ENCODE assay signal across 1 cellular context in the genomic region with DNA sequence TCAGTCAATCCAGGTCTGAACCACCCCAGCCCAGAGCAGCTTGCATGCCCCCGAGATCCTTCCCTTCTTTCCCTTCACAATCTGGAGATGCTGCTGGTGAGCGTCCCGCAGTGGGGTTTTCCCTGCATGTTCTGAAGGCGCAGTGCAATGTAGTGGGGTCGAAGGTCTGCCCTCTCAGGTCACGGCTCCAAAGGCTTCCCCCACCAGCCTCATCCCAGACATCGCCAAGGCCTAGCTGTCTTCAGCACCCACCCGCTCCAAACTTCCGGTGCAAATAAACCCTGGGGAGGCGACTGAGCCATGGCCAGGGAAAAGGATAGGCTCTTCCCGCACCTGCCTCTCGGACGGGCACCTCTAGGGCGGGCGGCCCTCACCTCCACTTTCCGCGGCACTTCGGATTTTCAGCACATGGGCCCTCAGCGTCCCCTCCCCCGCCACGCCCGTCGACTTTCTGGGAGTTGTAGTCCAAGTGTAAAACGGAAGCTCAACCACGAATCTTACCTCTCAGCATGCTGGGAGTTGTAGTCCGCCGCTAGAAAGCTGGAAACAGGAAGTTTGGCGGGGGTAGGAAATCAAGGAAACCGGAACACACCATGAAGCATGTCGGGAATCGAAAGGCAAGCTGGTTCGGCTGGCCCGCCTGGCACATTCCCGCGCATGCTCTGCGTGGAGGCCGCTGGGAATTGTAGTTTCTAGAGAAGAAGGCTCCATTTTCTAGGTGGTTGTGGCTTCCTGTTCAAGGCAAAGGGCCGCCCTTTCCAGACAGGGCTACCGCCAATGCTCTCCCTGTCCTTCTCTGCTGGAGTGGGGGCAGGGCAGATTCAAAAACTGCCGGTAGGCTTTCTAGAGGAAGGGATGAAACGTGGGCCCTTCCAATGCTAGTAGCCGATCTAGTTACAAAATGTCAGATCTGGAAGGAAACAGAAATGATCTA.
TF ChIP-seq lines count a peak whose summit lies in the region.

A gene (minus strand): TSS at position 410 of the 934 bp plus-strand sequence. CDS start 2,384 bp downstream, outside the sequence.

TF ChIP-seq in HepG2, 621 proteins besides CTCF, POLR2A, EP300 and RAD21 (continued from another document and continues in another):
- TF ChIP-seq, protein P1, sequence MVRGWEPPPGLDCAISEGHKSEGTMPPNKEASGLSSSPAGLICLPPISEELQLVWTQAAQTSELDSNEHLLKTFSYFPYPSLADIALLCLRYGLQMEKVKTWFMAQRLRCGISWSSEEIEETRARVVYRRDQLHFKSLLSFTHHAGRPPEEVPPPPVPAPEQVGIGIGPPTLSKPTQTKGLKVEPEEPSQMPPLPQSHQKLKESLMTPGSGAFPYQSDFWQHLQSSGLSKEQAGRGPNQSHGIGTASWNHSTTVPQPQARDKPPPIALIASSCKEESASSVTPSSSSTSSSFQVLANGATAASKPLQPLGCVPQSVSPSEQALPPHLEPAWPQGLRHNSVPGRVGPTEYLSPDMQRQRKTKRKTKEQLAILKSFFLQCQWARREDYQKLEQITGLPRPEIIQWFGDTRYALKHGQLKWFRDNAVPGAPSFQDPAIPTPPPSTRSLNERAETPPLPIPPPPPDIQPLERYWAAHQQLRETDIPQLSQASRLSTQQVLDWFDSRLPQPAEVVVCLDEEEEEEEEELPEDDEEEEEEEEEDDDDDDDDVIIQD (CRISPR knock-in tag; IDR thresholded peaks at IDR 0.05; ENCODE audit: low read depth), result no peak
- TF ChIP-seq ZNF556 (CRISPR knock-in tag; IDR thresholded peaks at IDR 0.05; ENCODE audit: borderline replicate concordance), result peak; percentile 77
- TF ChIP-seq, protein P2, sequence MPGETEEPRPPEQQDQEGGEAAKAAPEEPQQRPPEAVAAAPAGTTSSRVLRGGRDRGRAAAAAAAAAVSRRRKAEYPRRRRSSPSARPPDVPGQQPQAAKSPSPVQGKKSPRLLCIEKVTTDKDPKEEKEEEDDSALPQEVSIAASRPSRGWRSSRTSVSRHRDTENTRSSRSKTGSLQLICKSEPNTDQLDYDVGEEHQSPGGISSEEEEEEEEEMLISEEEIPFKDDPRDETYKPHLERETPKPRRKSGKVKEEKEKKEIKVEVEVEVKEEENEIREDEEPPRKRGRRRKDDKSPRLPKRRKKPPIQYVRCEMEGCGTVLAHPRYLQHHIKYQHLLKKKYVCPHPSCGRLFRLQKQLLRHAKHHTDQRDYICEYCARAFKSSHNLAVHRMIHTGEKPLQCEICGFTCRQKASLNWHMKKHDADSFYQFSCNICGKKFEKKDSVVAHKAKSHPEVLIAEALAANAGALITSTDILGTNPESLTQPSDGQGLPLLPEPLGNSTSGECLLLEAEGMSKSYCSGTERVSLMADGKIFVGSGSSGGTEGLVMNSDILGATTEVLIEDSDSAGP (CRISPR knock-in tag; IDR thresholded peaks at IDR 0.05; ENCODE audit: borderline replicate concordance), result peak; percentile 99
- TF ChIP-seq, protein P3, sequence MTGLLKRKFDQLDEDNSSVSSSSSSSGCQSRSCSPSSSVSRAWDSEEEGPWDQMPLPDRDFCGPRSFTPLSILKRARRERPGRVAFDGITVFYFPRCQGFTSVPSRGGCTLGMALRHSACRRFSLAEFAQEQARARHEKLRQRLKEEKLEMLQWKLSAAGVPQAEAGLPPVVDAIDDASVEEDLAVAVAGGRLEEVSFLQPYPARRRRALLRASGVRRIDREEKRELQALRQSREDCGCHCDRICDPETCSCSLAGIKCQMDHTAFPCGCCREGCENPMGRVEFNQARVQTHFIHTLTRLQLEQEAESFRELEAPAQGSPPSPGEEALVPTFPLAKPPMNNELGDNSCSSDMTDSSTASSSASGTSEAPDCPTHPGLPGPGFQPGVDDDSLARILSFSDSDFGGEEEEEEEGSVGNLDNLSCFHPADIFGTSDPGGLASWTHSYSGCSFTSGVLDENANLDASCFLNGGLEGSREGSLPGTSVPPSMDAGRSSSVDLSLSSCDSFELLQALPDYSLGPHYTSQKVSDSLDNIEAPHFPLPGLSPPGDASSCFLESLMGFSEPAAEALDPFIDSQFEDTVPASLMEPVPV (CRISPR knock-in tag; IDR thresholded peaks at IDR 0.05), result peak; percentile 88
- TF ChIP-seq POLR2AphosphoS2 (IDR thresholded peaks at IDR 0.05; ENCODE audit: low read depth, low read length), result no peak
- TF ChIP-seq, protein P4, sequence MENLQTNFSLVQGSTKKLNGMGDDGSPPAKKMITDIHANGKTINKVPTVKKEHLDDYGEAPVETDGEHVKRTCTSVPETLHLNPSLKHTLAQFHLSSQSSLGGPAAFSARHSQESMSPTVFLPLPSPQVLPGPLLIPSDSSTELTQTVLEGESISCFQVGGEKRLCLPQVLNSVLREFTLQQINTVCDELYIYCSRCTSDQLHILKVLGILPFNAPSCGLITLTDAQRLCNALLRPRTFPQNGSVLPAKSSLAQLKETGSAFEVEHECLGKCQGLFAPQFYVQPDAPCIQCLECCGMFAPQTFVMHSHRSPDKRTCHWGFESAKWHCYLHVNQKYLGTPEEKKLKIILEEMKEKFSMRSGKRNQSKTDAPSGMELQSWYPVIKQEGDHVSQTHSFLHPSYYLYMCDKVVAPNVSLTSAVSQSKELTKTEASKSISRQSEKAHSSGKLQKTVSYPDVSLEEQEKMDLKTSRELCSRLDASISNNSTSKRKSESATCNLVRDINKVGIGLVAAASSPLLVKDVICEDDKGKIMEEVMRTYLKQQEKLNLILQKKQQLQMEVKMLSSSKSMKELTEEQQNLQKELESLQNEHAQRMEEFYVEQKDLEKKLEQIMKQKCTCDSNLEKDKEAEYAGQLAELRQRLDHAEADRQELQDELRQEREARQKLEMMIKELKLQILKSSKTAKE (CRISPR knock-in tag; IDR thresholded peaks at IDR 0.05; ENCODE audit: borderline replicate concordance), result no peak
- TF ChIP-seq, protein P5, sequence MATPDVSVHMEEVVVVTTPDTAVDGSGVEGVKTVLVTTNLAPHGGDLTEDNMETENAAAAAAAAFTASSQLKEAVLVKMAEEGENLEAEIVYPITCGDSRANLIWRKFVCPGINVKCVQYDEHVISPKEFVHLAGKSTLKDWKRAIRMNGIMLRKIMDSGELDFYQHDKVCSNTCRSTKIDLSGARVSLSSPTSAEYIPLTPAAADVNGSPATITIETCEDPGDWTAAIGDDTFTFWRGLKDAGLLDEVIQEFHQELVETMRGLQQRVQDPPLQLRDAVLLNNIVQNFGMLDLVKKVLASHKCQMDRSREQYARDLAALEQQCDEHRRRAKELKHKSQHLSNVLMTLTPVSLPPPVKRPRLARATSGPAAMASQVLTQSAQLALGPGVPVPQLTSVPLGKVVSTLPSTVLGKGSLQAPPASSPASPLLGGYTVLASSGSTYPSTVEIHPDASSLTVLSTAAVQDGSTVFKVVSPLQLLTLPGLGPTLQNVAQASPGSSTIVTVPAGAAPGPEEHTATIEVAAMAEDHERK (CRISPR knock-in tag; IDR thresholded peaks at IDR 0.05; ENCODE audit: low read depth), result peak; percentile 72
- peak; percentile 77; the same call in 1 of the 2 replicates for TF ChIP-seq ZBTB3 (CRISPR knock-in tag; IDR thresholded peaks at IDR 0.05; ENCODE audit: borderline replicate concordance, low read depth)
- TF ChIP-seq CCAR2 (optimal IDR thresholded peaks at IDR 0.05; ENCODE audit: low read depth, low read length), result no peak
- TF ChIP-seq ZNF883 (CRISPR knock-in tag; IDR thresholded peaks at IDR 0.05; ENCODE audit: not compliant biosample characterization), result peak; percentile 92
- TF ChIP-seq ZNF772 (CRISPR knock-in tag; IDR thresholded peaks at IDR 0.05), result no peak; the same call in 1 of the 2 replicates
- TF ChIP-seq KLF12 (CRISPR knock-in tag; IDR thresholded peaks at IDR 0.05; ENCODE audit: borderline replicate concordance), result peak; percentile 65; the same call in 1 of the 2 replicates
- TF ChIP-seq, protein P6, sequence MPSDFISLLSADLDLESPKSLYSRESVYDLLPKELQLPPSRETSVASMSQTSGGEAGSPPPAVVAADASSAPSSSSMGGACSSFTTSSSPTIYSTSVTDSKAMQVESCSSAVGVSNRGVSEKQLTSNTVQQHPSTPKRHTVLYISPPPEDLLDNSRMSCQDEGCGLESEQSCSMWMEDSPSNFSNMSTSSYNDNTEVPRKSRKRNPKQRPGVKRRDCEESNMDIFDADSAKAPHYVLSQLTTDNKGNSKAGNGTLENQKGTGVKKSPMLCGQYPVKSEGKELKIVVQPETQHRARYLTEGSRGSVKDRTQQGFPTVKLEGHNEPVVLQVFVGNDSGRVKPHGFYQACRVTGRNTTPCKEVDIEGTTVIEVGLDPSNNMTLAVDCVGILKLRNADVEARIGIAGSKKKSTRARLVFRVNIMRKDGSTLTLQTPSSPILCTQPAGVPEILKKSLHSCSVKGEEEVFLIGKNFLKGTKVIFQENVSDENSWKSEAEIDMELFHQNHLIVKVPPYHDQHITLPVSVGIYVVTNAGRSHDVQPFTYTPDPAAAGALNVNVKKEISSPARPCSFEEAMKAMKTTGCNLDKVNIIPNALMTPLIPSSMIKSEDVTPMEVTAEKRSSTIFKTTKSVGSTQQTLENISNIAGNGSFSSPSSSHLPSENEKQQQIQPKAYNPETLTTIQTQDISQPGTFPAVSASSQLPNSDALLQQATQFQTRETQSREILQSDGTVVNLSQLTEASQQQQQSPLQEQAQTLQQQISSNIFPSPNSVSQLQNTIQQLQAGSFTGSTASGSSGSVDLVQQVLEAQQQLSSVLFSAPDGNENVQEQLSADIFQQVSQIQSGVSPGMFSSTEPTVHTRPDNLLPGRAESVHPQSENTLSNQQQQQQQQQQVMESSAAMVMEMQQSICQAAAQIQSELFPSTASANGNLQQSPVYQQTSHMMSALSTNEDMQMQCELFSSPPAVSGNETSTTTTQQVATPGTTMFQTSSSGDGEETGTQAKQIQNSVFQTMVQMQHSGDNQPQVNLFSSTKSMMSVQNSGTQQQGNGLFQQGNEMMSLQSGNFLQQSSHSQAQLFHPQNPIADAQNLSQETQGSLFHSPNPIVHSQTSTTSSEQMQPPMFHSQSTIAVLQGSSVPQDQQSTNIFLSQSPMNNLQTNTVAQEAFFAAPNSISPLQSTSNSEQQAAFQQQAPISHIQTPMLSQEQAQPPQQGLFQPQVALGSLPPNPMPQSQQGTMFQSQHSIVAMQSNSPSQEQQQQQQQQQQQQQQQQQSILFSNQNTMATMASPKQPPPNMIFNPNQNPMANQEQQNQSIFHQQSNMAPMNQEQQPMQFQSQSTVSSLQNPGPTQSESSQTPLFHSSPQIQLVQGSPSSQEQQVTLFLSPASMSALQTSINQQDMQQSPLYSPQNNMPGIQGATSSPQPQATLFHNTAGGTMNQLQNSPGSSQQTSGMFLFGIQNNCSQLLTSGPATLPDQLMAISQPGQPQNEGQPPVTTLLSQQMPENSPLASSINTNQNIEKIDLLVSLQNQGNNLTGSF (CRISPR knock-in tag; IDR thresholded peaks at IDR 0.05), result 0 out of 2 replicates have a peak, but pooled peaks have one; percentile 14
- TF ChIP-seq PITX1 (CRISPR knock-in tag; IDR thresholded peaks at IDR 0.05), result peak; percentile 79
- TF ChIP-seq, protein P7, sequence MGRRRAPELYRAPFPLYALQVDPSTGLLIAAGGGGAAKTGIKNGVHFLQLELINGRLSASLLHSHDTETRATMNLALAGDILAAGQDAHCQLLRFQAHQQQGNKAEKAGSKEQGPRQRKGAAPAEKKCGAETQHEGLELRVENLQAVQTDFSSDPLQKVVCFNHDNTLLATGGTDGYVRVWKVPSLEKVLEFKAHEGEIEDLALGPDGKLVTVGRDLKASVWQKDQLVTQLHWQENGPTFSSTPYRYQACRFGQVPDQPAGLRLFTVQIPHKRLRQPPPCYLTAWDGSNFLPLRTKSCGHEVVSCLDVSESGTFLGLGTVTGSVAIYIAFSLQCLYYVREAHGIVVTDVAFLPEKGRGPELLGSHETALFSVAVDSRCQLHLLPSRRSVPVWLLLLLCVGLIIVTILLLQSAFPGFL (CRISPR knock-in tag; IDR thresholded peaks at IDR 0.05), result no peak
- no peak for TF ChIP-seq ZNF207 (IDR thresholded peaks at IDR 0.05; ENCODE audit: borderline replicate concordance)
- TF ChIP-seq, protein P8, sequence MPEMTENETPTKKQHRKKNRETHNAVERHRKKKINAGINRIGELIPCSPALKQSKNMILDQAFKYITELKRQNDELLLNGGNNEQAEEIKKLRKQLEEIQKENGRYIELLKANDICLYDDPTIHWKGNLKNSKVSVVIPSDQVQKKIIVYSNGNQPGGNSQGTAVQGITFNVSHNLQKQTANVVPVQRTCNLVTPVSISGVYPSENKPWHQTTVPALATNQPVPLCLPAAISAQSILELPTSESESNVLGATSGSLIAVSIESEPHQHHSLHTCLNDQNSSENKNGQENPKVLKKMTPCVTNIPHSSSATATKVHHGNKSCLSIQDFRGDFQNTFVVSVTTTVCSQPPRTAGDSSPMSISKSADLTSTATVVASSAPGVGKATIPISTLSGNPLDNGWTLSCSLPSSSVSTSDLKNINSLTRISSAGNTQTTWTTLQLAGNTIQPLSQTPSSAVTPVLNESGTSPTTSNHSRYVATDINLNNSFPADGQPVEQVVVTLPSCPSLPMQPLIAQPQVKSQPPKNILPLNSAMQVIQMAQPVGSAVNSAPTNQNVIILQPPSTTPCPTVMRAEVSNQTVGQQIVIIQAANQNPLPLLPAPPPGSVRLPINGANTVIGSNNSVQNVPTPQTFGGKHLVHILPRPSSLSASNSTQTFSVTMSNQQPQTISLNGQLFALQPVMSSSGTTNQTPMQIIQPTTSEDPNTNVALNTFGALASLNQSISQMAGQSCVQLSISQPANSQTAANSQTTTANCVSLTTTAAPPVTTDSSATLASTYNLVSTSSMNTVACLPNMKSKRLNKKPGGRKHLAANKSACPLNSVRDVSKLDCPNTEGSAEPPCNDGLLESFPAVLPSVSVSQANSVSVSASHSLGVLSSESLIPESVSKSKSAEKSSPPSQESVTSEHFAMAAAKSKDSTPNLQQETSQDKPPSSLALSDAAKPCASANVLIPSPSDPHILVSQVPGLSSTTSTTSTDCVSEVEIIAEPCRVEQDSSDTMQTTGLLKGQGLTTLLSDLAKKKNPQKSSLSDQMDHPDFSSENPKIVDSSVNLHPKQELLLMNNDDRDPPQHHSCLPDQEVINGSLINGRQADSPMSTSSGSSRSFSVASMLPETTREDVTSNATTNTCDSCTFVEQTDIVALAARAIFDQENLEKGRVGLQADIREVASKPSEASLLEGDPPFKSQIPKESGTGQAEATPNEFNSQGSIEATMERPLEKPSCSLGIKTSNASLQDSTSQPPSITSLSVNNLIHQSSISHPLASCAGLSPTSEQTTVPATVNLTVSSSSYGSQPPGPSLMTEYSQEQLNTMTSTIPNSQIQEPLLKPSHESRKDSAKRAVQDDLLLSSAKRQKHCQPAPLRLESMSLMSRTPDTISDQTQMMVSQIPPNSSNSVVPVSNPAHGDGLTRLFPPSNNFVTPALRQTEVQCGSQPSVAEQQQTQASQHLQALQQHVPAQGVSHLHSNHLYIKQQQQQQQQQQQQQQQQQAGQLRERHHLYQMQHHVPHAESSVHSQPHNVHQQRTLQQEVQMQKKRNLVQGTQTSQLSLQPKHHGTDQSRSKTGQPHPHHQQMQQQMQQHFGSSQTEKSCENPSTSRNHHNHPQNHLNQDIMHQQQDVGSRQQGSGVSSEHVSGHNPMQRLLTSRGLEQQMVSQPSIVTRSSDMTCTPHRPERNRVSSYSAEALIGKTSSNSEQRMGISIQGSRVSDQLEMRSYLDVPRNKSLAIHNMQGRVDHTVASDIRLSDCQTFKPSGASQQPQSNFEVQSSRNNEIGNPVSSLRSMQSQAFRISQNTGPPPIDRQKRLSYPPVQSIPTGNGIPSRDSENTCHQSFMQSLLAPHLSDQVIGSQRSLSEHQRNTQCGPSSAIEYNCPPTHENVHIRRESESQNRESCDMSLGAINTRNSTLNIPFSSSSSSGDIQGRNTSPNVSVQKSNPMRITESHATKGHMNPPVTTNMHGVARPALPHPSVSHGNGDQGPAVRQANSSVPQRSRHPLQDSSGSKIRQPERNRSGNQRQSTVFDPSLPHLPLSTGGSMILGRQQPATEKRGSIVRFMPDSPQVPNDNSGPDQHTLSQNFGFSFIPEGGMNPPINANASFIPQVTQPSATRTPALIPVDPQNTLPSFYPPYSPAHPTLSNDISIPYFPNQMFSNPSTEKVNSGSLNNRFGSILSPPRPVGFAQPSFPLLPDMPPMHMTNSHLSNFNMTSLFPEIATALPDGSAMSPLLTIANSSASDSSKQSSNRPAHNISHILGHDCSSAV (CRISPR knock-in tag; IDR thresholded peaks at IDR 0.05; ENCODE audit: borderline replicate concordance), result no peak
- TF ChIP-seq ZNF615 (CRISPR knock-in tag; IDR thresholded peaks at IDR 0.05; ENCODE audit: borderline replicate concordance), result no peak; the same call in 1 of the 2 replicates
- no peak for TF ChIP-seq HES4 (CRISPR knock-in tag; IDR thresholded peaks at IDR 0.05; ENCODE audit: borderline replicate concordance)
